22 cellular contexts compared by ENCODE assay signal in the genomic region with DNA sequence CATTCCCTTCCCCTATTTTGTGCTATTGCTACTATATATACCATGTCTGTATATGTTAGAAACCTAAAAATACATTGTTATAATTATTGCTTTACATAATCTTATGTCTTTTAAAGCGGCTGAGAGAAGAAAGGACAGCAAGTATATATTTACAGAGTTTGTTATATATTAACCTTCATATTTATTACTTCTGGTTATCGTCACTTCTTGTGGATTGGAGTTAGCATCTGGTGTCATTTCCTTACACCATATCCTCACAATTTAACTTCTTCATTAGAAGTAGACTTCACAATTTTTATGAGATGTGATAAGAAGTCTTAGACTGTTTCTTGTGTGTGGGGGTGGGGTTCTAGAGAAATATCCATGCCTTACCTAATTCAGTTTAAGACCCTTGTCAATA.
"Had no signal": no experiment of that assay in that cellular context is flagged by ENCODE, and none has a peak within 500 bp of the region (broad histone marks: within the 10 kb centered on the region; RNA-seq: fewer than 3 reads in every experiment).

No MANE protein-coding gene starts in this region.

- FAIRE-seq: HepG2 had no signal

- H3K4me1 ChIP-seq: SJSA1 had no signal

- H3K4me2 ChIP-seq: KMS-11 had no signal

- ATAC-seq: HepG2 had no signal

- H3K27me3 ChIP-seq: SJSA1 had no signal

- H3K4me3 ChIP-seq: SJSA1, SK-N-MC had no signal

- H3K36me3 ChIP-seq: SJSA1 had no signal

- DNase-seq: IMR-90, Kasumi-1, MM.1S, NCI-H1092 treated with DMSO at 0.1 percent for 48 hours, NCI-H1436, NCI-H187, NCI-H2029, NCI-H2081 treated with DMSO at 0.1 percent for 48 hours, NCI-H2171, NCI-H226, NCI-H446, NCI-H510A, NCI-H524 treated with DMSO at 0.1 percent for 48 hours, NCI-H69, NCI-H774, Right ventricle myocardium superior, RPMI8226, SIG-M5 had no signal

- H3K9me3 ChIP-seq: SJSA1 had no signal

- H3K27ac ChIP-seq: KMS-11, SJSA1, SK-N-MC had no signal
